16 cellular contexts compared by ENCODE assay signal in genomic region chr20:25066386-25066785, GRCh38. TPM values are rescaled to one million over a fixed set of nuclear protein-coding genes. Genes with fewer than 3 reads are reported as not detected.
DNase-seq lines count a peak whose midpoint lies in the region; ATAC-seq, FAIRE-seq and TF ChIP-seq lines count a peak whose summit lies in the region.
"Had no signal": no experiment of that assay in that cellular context is flagged by ENCODE, and none has a peak within 500 bp of the region (broad histone marks: within the 10 kb centered on the region; RNA-seq: fewer than 3 reads in every experiment).

No MANE protein-coding gene starts in this region.

- no peak overlapping the region; the same call in 1 of the 2 replicates for H3K4me2 ChIP-seq in HepG2 (ENCODE audit: low read depth, low read length)

- H3K9ac ChIP-seq in HepG2 (ENCODE audit: insufficient read depth, low read depth, low read length), result no peak overlapping the region

- H3K27me3 ChIP-seq in Panc1 (ENCODE audit: control insufficient read depth, insufficient read depth, low read length) (no peaks in the 10 kb centered on the region), HepG2 (ENCODE audit: control insufficient read depth in 1 of 2, insufficient read depth in 2 of 2, low read length in 2 of 2) (peaks cover 0 to 4% of the 10 kb centered on the region in 2 experiments; a peak in 3 of 5 replicates), foreskin keratinocyte (peaks cover 80% of the 10 kb centered on the region), testis (no peaks in the 10 kb centered on the region)

- H3K4me1 ChIP-seq in Panc1 (ENCODE audit: control insufficient read depth, insufficient read depth, low read length), result peaks cover 16% of the 10 kb centered on the region
- peaks cover 63% of the 10 kb centered on the region for H3K4me1 ChIP-seq in HepG2 (ENCODE audit: insufficient read depth, low read length)
- H3K4me1 ChIP-seq in foreskin keratinocyte, result no peaks in the 10 kb centered on the region
- H3K4me1 ChIP-seq in testis, result no peaks in the 10 kb centered on the region
- H3K4me1 ChIP-seq: BE2C, psoas muscle had no signal

- no peak for TF ChIP-seq EP300 in HepG2 (IDR thresholded peaks at IDR 0.05; ENCODE audit: low read depth in 2 of 2, low read length in 2 of 2)
- no peak for TF ChIP-seq EP300 in HepG2 (CRISPR knock-in tag; IDR thresholded peaks at IDR 0.05; ENCODE audit: borderline replicate concordance)

- H4K20me1 ChIP-seq in HepG2 (ENCODE audit: insufficient read depth, low read length), result no peaks in the 10 kb centered on the region

- H2AFZ ChIP-seq in HepG2 (ENCODE audit: low read length), result no peak overlapping the region

- H3K79me2 ChIP-seq in HepG2 (ENCODE audit: insufficient read depth, low read length), result no peaks in the 10 kb centered on the region

- 0 out of 4 replicates have a peak overlapping the region, but pooled peaks of 1 of the 2 experiments have one; percentile 7 for H3K4me3 ChIP-seq in Panc1 (ENCODE audit: low read depth in 2 of 2, low read length in 2 of 2)
- no peak overlapping the region for H3K4me3 ChIP-seq in HepG2 (replicated peaks in 1 of 3; ENCODE audit: insufficient read depth in 1 of 3, low read depth in 2 of 3, low read length in 3 of 3)
- H3K4me3 ChIP-seq in testis, result no peak overlapping the region
- H3K4me3 ChIP-seq: psoas muscle had no signal

- DNase-seq in DMS153 (lab: John Stamatoyannopoulos, UW) (peak; percentile 51), DMS79 treated with DMSO at 0.1 percent for 48 hours (lab: John Stamatoyannopoulos, UW) (peak; percentile 72), Panc1 (ENCODE audit: low read depth, low spot score) (no peak), HepG2 (ENCODE audit: low spot score) (no peak), foreskin keratinocyte (no peak), testis (no peak), activated gamma-delta T cell treated with Interleukin-2 at 50 U/mL for 16 hours (no peak)
- DNase-seq: BE2C had no signal

- TF ChIP-seq CTCF in Panc1 (IDR thresholded peaks at IDR 0.05) (no peak), HepG2 (CRISPR knock-in tag; IDR thresholded peaks at IDR 0.05) (no peak), foreskin keratinocyte (conservative IDR thresholded peaks at IDR 0.05) (no peak), testis (IDR thresholded peaks at IDR 0.05) (no peak)

- BruUV-seq in Panc1 (replicated peaks; lab: Mats Ljungman, UMichigan) (no TSS peak), HepG2 (replicated peaks; lab: Mats Ljungman, UMichigan) (no TSS peak)

- no peak for TF ChIP-seq RAD21 in HepG2 (CRISPR knock-in tag; IDR thresholded peaks at IDR 0.05)

- H3K27ac ChIP-seq in Panc1 (ENCODE audit: low read length), result peak overlapping the region; percentile 68
- no peak overlapping the region for H3K27ac ChIP-seq in HepG2 (ENCODE audit: extremely low read length, insufficient read depth, low read length)
- H3K27ac ChIP-seq in foreskin keratinocyte, result no peak overlapping the region
- no peak overlapping the region for H3K27ac ChIP-seq in testis
- H3K27ac ChIP-seq: psoas muscle had no signal

- in situ Hi-C loops in Panc1 (cut with HindIII; ENCODE audit: low pct_unique_long_range_greater_than_20kb, low sequenced_read_pairs) (no loop called here), HepG2 (cut with HindIII; ENCODE audit: extremely low pct_ligation_motif_present, low pct_unique_long_range_greater_than_20kb) (no loop called here)

- no peak for FAIRE-seq in HepG2 (lab: Jason Lieb, UNC)
- FAIRE-seq: TTC549 had no signal

- CTCF ChIA-PET in Panc1 (lab: Charles Lee) (interaction anchor here (0.6 to 1.4 kb wide), 3 partner anchors 27 to 72 kb away, joined by 3 to 5 read pairs (median 4); no protein-coding TSS in a partner anchor), HepG2 (lab: Yijun Ruan, JAX; ENCODE audit: low intra/inter-chr PET ratio, low total read pairs) (interaction anchor here (1.5 to 5.4 kb wide), 3 partner anchors 66 to 113 kb away, joined by 5 to 138 read pairs (median 6); partner anchors contain the start of gene APMAP)

- WGBS in HepG2 (ENCODE audit: low lambda C conversion rate), result 10% methylated on average over 6 of the region's 6 CpGs
- WGBS in testis, 2 donors, result 28 to 32% methylated on average over 6 of the region's 6 CpGs

- intact Hi-C loops in Panc1 (cut with micrococcal nuclease; ENCODE audit: unreplicated experiment), result no loop called here
- intact Hi-C loops in HepG2 (cut with micrococcal nuclease; ENCODE audit: unreplicated experiment), result loop anchor here (1.0 to 5.0 kb wide), 2 partner anchors 34 to 113 kb away; no protein-coding TSS in a partner anchor
- intact Hi-C loops in testis (cut with DNase I; ENCODE audit: low total_unique reads), result no loop called here

- TF ChIP-seq POLR2A in HepG2 (IDR thresholded peaks at IDR 0.05; ENCODE audit: insufficient read depth in 1 of 2, low read depth in 2 of 2, low read length in 2 of 2) (no peak), testis (IDR thresholded peaks at IDR 0.05) (no peak)

- ATAC-seq in Panc1, result peak; percentile 38; the same call in 1 of the 2 replicates
- no peak for ATAC-seq in HepG2
- ATAC-seq in foreskin keratinocyte, result no peak

- H3K36me3 ChIP-seq in Panc1 (ENCODE audit: control insufficient read depth, insufficient read depth, low read length) (no peaks in the 10 kb centered on the region), HepG2 (replicated peaks in 1 of 2; ENCODE audit: control insufficient read depth in 1 of 2, insufficient read depth in 2 of 2, low read length in 2 of 2) (no peaks in the 10 kb centered on the region), testis (ENCODE audit: low read depth, missing control alignments) (no peaks in the 10 kb centered on the region)
- H3K36me3 ChIP-seq: BE2C had no signal

- H3K9me3 ChIP-seq in Panc1 (ENCODE audit: control insufficient read depth, insufficient read depth, low read depth, low read length) (no peaks in the 10 kb centered on the region), HepG2 (ENCODE audit: low read length) (no peaks in the 10 kb centered on the region), testis (no peaks in the 10 kb centered on the region)
- H3K9me3 ChIP-seq: BE2C, psoas muscle had no signal

- POLR2A ChIA-PET in Panc1 (lab: Charles Lee), result no interaction called here
- POLR2A ChIA-PET in HepG2 (lab: Yijun Ruan, JAX), result interaction anchor here (1.3 to 2.2 kb wide), 2 partner anchors 33 to 72 kb away, joined by 4 to 10 read pairs; no protein-coding TSS in a partner anchor

RNA-seq across cellular contexts. Expression of gene ACSS1, which starts 8.4 kb away (rescaled TPM):
- total RNA-seq in Panc1 (2021; ENCODE audit: unreplicated experiment), result 32.2 TPM
- polyA plus RNA-seq in Panc1 (2012; ENCODE audit: insufficient read length), result 21.7 TPM
- total RNA-seq in HepG2 (2016; rRNA removed; fragmentation: Illumina TruSeq; extraction: Trizol), result 38.2 and 41.6 TPM in 2 replicates
- 8.4 and 9.3 TPM in 2 replicates for total RNA-seq in HepG2 (2016; cell fraction: cytosol; rRNA removed; fragmentation: Illumina TruSeq; extraction: Trizol; ENCODE audit: low read depth)
- total RNA-seq in HepG2 (2016; cell fraction: insoluble cytoplasmic fraction; rRNA removed; fragmentation: Illumina TruSeq; extraction: Trizol), result 34.8 and 43.4 TPM in 2 replicates
- total RNA-seq in HepG2 (2016; cell fraction: membrane; rRNA removed; fragmentation: Illumina TruSeq; extraction: Trizol), result 13.0 and 13.5 TPM in 2 replicates
- 42.3 and 48.2 TPM in 2 replicates for total RNA-seq in HepG2 (2016; cell fraction: nucleus; rRNA removed; fragmentation: Illumina TruSeq; extraction: Trizol)
- 15.2 and 23.3 TPM in 2 replicates for polyA plus RNA-seq in HepG2 (2011; rRNA removed)
- 16.5 and 17.1 TPM in 2 replicates for polyA plus RNA-seq in HepG2 (2011; cell fraction: cytosol; rRNA removed)
- polyA plus RNA-seq in HepG2 (2011; cell fraction: nucleus; rRNA removed), result 43.9 and 56.8 TPM in 2 replicates
- polyA plus RNA-seq in HepG2 (2012), result 4.3 and 9.3 TPM in 2 replicates
- 3.2 and 3.4 TPM in 2 replicates for polyA plus RNA-seq in HepG2 (2016; cell fraction: cytosol; fragmentation: Illumina TruSeq; extraction: Trizol; ENCODE audit: low read depth)
- polyA plus RNA-seq in HepG2 (2016; cell fraction: insoluble cytoplasmic fraction; fragmentation: Illumina TruSeq; extraction: Trizol; ENCODE audit: low read depth), result 47.8 and 50.2 TPM in 2 replicates
- 9.9 TPM in 2 replicates for polyA plus RNA-seq in HepG2 (2016; cell fraction: membrane; fragmentation: Illumina TruSeq; extraction: Trizol; ENCODE audit: low read depth)
- 98.7 and 99.6 TPM in 2 replicates for polyA plus RNA-seq in HepG2 (2016; cell fraction: nucleus; fragmentation: Illumina TruSeq; extraction: Trizol; ENCODE audit: insufficient read depth, low read depth)
- polyA minus RNA-seq in HepG2 (2011; rRNA and poly(A)+ RNA removed; ENCODE audit: low replicate concordance), result 0.07 and 45.1 TPM in 2 replicates
- polyA minus RNA-seq in HepG2 (2011; cell fraction: cytosol; rRNA and poly(A)+ RNA removed), result 11.7 and 16.0 TPM in 2 replicates
- 13.9 and 19.8 TPM in 2 replicates for polyA minus RNA-seq in HepG2 (2011; cell fraction: nucleus; rRNA and poly(A)+ RNA removed)
- 4.6 and 4.7 TPM in 2 replicates for total RNA-seq in foreskin keratinocyte
- 4.0 and 4.1 TPM in 2 replicates for polyA plus RNA-seq in foreskin keratinocyte
- total RNA-seq in testis, result 100 to 1,000 TPM; 162 to 184 TPM
- 61.5 TPM for polyA plus RNA-seq in testis (ENCODE audit: insufficient read depth, low read depth, low replicate concordance)

RNA-seq across cellular contexts. Expression of gene VSX1, which starts 15.6 kb away (rescaled TPM):
- 0.21 TPM for total RNA-seq in Panc1 (2021; ENCODE audit: unreplicated experiment)
- not detected for polyA plus RNA-seq in Panc1 (2012; ENCODE audit: insufficient read length)
- not detected in 2 replicates for total RNA-seq in HepG2 (2016; rRNA removed; fragmentation: Illumina TruSeq; extraction: Trizol)
- total RNA-seq in HepG2 (2016; cell fraction: cytosol; rRNA removed; fragmentation: Illumina TruSeq; extraction: Trizol; ENCODE audit: low read depth), result not detected in 2 replicates
- not detected in 2 replicates for total RNA-seq in HepG2 (2016; cell fraction: insoluble cytoplasmic fraction; rRNA removed; fragmentation: Illumina TruSeq; extraction: Trizol)
- total RNA-seq in HepG2 (2016; cell fraction: membrane; rRNA removed; fragmentation: Illumina TruSeq; extraction: Trizol), result not detected in 2 replicates
- not detected in 2 replicates for total RNA-seq in HepG2 (2016; cell fraction: nucleus; rRNA removed; fragmentation: Illumina TruSeq; extraction: Trizol)
- polyA plus RNA-seq in HepG2 (2011; rRNA removed), result 0.04 and 0.05 TPM in 2 replicates
- polyA plus RNA-seq in HepG2 (2011; cell fraction: cytosol; rRNA removed), result not detected in 2 replicates
- polyA plus RNA-seq in HepG2 (2011; cell fraction: nucleus; rRNA removed), result 0.06 and 0.14 TPM in 2 replicates
- not detected in 2 replicates for polyA plus RNA-seq in HepG2 (2012)
- not detected in 2 replicates for polyA plus RNA-seq in HepG2 (2016; cell fraction: cytosol; fragmentation: Illumina TruSeq; extraction: Trizol; ENCODE audit: low read depth)
- not detected in 2 replicates for polyA plus RNA-seq in HepG2 (2016; cell fraction: insoluble cytoplasmic fraction; fragmentation: Illumina TruSeq; extraction: Trizol; ENCODE audit: low read depth)
- polyA plus RNA-seq in HepG2 (2016; cell fraction: membrane; fragmentation: Illumina TruSeq; extraction: Trizol; ENCODE audit: low read depth), result not detected in 2 replicates
- polyA plus RNA-seq in HepG2 (2016; cell fraction: nucleus; fragmentation: Illumina TruSeq; extraction: Trizol; ENCODE audit: insufficient read depth, low read depth), result not detected in 2 replicates
- not detected in 2 replicates for polyA minus RNA-seq in HepG2 (2011; rRNA and poly(A)+ RNA removed; ENCODE audit: low replicate concordance)
- not detected in 2 replicates for polyA minus RNA-seq in HepG2 (2011; cell fraction: cytosol; rRNA and poly(A)+ RNA removed)
- polyA minus RNA-seq in HepG2 (2011; cell fraction: nucleus; rRNA and poly(A)+ RNA removed), result 0.75 TPM in 1 of 2 replicates, not detected in the other
- not detected in 2 replicates for total RNA-seq in foreskin keratinocyte
- not detected in 2 replicates for polyA plus RNA-seq in foreskin keratinocyte
- under 1 TPM; 0.16 to 0.37 TPM for total RNA-seq in testis
- polyA plus RNA-seq in testis (ENCODE audit: insufficient read depth, low read depth, low replicate concordance), result 0.38 TPM
- total RNA-seq: activated CD4-positive, alpha-beta T cell treated with anti-CD3 and anti-CD28 coated beads, Interleukin-2, amount 10 ng/mL, durations not matched to agents 7 days and 5 days; Calu3; endodermal cell; HFFc6; kidney epithelial cell; naive thymus-derived CD4-positive, alpha-beta T cell had no signal
- polyA plus RNA-seq: naive thymus-derived CD4-positive, alpha-beta T cell had no signal

Comparison
In these comparisons a context has a peak if more than half of its experiments do, and no peak if none do; other contexts are left out.
1. DNase-seq: peak in DMS153 (single experiment) and DMS79 treated with DMSO at 0.1 percent for 48 hours (single experiment); none in Panc1 (single experiment), HepG2 (single experiment), foreskin keratinocyte (0 of 2), testis (single experiment) and activated gamma-delta T cell treated with Interleukin-2 at 50 U/mL for 16 hours (single experiment).